Comparison of ENCODE assay signal across 26 cellular contexts in the genomic region with DNA sequence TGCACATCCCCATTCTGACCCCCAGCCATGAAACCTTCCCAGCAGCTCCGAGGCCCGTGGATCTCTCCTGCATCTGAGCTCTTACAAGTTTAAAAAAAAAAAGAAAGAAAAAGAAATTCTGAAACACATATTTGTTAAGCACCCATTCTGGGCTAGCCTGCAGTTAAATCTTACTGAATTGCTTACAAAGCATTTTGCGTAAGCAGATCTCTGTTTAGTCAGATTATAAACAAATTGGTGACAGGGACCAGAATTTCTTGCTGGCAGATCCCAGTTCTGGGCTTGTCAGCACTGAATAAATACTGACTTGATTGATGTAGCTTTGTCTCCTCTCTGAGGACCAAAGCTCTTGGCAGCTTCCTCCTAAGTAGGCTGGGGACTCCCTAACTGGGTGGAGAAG.
"Had no signal": no experiment of that assay in that cellular context is flagged by ENCODE, and none has a peak within 500 bp of the region (broad histone marks: within the 10 kb centered on the region; RNA-seq: fewer than 3 reads in every experiment).

No MANE protein-coding gene starts in this region.

- H3K27me3 ChIP-seq: Peyer's patch, SJSA1 had no signal

- FAIRE-seq: astrocyte had no signal

- H3K4me3 ChIP-seq: SJSA1 had no signal

- DNase-seq: activated CD4-positive, alpha-beta T cell treated with anti-CD3 and anti-CD28 coated beads, Interleukin-2, amount 10 ng/mL, durations not matched to agents 24 days and 14 days; activated CD4-positive, alpha-beta T cell treated with anti-CD3 and anti-CD28 coated beads, Interleukin-2, amount 50 U/mL, for 48 hours; activated CD4-positive, CD25-positive, alpha-beta regulatory T cell treated with anti-CD3 and anti-CD28 coated beads, Interleukin-2, amount 50 U/mL, for 72 hours; activated CD8-positive, alpha-beta memory T cell treated with anti-CD3 and anti-CD28 coated beads, Interleukin-2, amount 10 ng/mL, durations not matched to agents 7 days and 5 days; activated effector memory CD4-positive, alpha-beta T cell treated with anti-CD3 and anti-CD28 coated beads, Interleukin-2, amount 50 U/mL, for 16 hours; activated naive CD4-positive, alpha-beta T cell treated with Interleukin-2 at 50 U/mL for 16 hours; activated naive CD8-positive, alpha-beta T cell treated with anti-CD3 and anti-CD28 coated beads, Interleukin-2, amount 50 U/mL, for 24 hours; activated T-cell treated with anti-CD3 and anti-CD28 coated beads, Interleukin-2, amount 50 U/mL, for 24 hours; amygdala; MV-4-11; NCI-H1092 treated with DMSO at 0.1 percent for 48 hours; NCI-H1417 treated with DMSO at 0.1 percent for 48 hours; NCI-H1694; NCI-H2029; NCI-H345; NCI-H510A; NCI-H526 treated with DMSO at 0.1 percent for 48 hours; Peyer's patch; Right ventricle myocardium superior had no signal

- H3K4me2 ChIP-seq: KMS-11 had no signal

- H3K9ac ChIP-seq: KMS-11 had no signal

- H3K4me1 ChIP-seq: SJSA1 had no signal

- H3K36me3 ChIP-seq: Peyer's patch, SJSA1 had no signal

- H3K9me3 ChIP-seq: Peyer's patch, SJSA1 had no signal

- ATAC-seq: activated CD8-positive, alpha-beta memory T cell treated with anti-CD3 and anti-CD28 coated beads, Interleukin-2, amount 10 ng/mL, durations not matched to agents 7 days and 5 days; activated naive CD4-positive, alpha-beta T cell treated with anti-CD3 and anti-CD28 coated beads, Interleukin-2, amount 50 U/mL, for 72 hours; activated naive CD8-positive, alpha-beta T cell treated with anti-CD3 and anti-CD28 coated beads, Interleukin-2, amount 50 U/mL, for 24 hours; SK-N-SH treated with all-trans-retinoic acid at 6 μM for 48 hours; WTC11 had no signal

- H3K27ac ChIP-seq: KMS-11, Peyer's patch, RWPE1, SJSA1 had no signal
